In genomic region chr15:25679964-25680658, GRCh38 we compare ENCODE assay signal across 14 cellular contexts.
DNase-seq lines count a peak whose midpoint lies in the region; ATAC-seq and TF ChIP-seq lines count a peak whose summit lies in the region.
"Had no signal": no experiment of that assay in that cellular context is flagged by ENCODE, and none has a peak within 500 bp of the region (broad histone marks: within the 10 kb centered on the region; RNA-seq: fewer than 3 reads in every experiment).

No MANE protein-coding gene starts in this region.

- intact Hi-C loops in ascending aorta (cut with DNase I) = loop anchor here (5.0 to 10.0 kb wide), 4 partner anchors 113 to 305 kb away; partner anchors contain the start of genes ATP10A and UBE3A

- H3K27me3 ChIP-seq in ascending aorta (no peaks in the 10 kb centered on the region), SJCRH30 (no peaks in the 10 kb centered on the region)

- peak overlapping the region; percentile 28 to 37 for H3K27ac Mint-ChIP-seq in stimulated activated naive CD8-positive, alpha-beta T cell treated with anti-CD3 and anti-CD28 coated beads, Interleukin-15, amount 100 ng/mL, for 72 hours
- peak overlapping the region; percentile 72 for H3K27ac Mint-ChIP-seq in neural crest cell (ENCODE audit: unreplicated experiment)
- H3K27ac Mint-ChIP-seq: B cell; CD4-positive, alpha-beta T cell had no signal

- H3K9me3 ChIP-seq in ascending aorta (no peaks in the 10 kb centered on the region), SJCRH30 (replicated peaks) (no peaks in the 10 kb centered on the region)

- H3K27me3 Mint-ChIP-seq in stimulated activated naive CD8-positive, alpha-beta T cell treated with anti-CD3 and anti-CD28 coated beads, Interleukin-15, amount 100 ng/mL, for 72 hours = no peaks in the 10 kb centered on the region
- peaks cover 3% of the 10 kb centered on the region for H3K27me3 Mint-ChIP-seq in neural crest cell (ENCODE audit: low read depth)
- H3K27me3 Mint-ChIP-seq: CD4-positive, alpha-beta T cell had no signal

- no peaks in the 10 kb centered on the region for H3K9me3 Mint-ChIP-seq in stimulated activated naive CD8-positive, alpha-beta T cell treated with anti-CD3 and anti-CD28 coated beads, Interleukin-15, amount 100 ng/mL, for 72 hours
- no peaks in the 10 kb centered on the region for H3K9me3 Mint-ChIP-seq in neural crest cell
- H3K9me3 Mint-ChIP-seq: CD4-positive, alpha-beta T cell had no signal

- H3K27ac ChIP-seq in ascending aorta (peak overlapping the region; percentile 59 to 75), SJCRH30 (no peak overlapping the region)
- H3K27ac ChIP-seq: HL-60 had no signal

- H3K4me1 Mint-ChIP-seq in stimulated activated naive CD8-positive, alpha-beta T cell treated with anti-CD3 and anti-CD28 coated beads, Interleukin-15, amount 100 ng/mL, for 72 hours = no peaks in the 10 kb centered on the region
- H3K4me1 Mint-ChIP-seq in neural crest cell = peaks cover 21% of the 10 kb centered on the region
- H3K4me1 Mint-ChIP-seq: B cell had no signal

- H3K4me3 ChIP-seq in ascending aorta = no peak overlapping the region
- H3K4me3 ChIP-seq in SJCRH30 = no peak overlapping the region

- TF ChIP-seq CTCF in ascending aorta (IDR thresholded peaks at IDR 0.05) (no peak), neural crest cell (conservative IDR thresholded peaks at IDR 0.05) (no peak)

- DNase-seq in stimulated activated naive CD8-positive, alpha-beta T cell treated with anti-CD3 and anti-CD28 coated beads, Interleukin-15, amount 100 ng/mL, for 72 hours = no peak
- no peak for DNase-seq in stimulated activated naive CD8-positive, alpha-beta T cell treated with anti-CD3 and anti-CD28 coated beads, Interleukin-15, Interleukin-2, amounts not matched to agents 100 U/mL and 50 U/mL, for 24 hours
- DNase-seq in ascending aorta (ENCODE audit: low spot score in 2 of 2) (peak in 1 of 2 donors; percentile 54), neural crest cell (ENCODE audit: low read depth, low spot score) (no peak), NCI-H2171 treated with DMSO at 0.1 percent for 48 hours (lab: John Stamatoyannopoulos, UW) (no peak), SJCRH30 (no peak)
- DNase-seq: C1 segment of cervical spinal cord; CD4-positive, alpha-beta T cell; DMS79; GOT3 had no signal

- ATAC-seq in stimulated activated naive CD8-positive, alpha-beta T cell treated with anti-CD3 and anti-CD28 coated beads, Interleukin-15, amount 100 ng/mL, for 72 hours = no peak
- ATAC-seq in stimulated activated naive CD8-positive, alpha-beta T cell treated with anti-CD3 and anti-CD28 coated beads, Interleukin-15, Interleukin-2, amounts not matched to agents 100 U/mL and 50 U/mL, for 24 hours = no peak
- ATAC-seq in GM19467 (IDR thresholded peaks at IDR 0.05; ENCODE audit: unreplicated experiment) = no peak
- ATAC-seq: HCT116 had no signal

- no peak overlapping the region for H3K4me3 Mint-ChIP-seq in stimulated activated naive CD8-positive, alpha-beta T cell treated with anti-CD3 and anti-CD28 coated beads, Interleukin-15, amount 100 ng/mL, for 72 hours
- H3K4me3 Mint-ChIP-seq in neural crest cell = no peak overlapping the region
- H3K4me3 Mint-ChIP-seq: B cell; CD4-positive, alpha-beta T cell had no signal

- H3K36me3 ChIP-seq in ascending aorta (peaks cover 22 to 51% of the 10 kb centered on the region in 2 donors), SJCRH30 (no peaks in the 10 kb centered on the region)

- H3K4me1 ChIP-seq in ascending aorta (peaks cover 10 to 54% of the 10 kb centered on the region in 2 donors), SJCRH30 (no peaks in the 10 kb centered on the region)

- H3K36me3 Mint-ChIP-seq in neural crest cell (ENCODE audit: low read depth) = peaks cover 12% of the 10 kb centered on the region
